8 cellular contexts compared by ENCODE assay signal in genomic region chr10:5812283-5813090, GRCh38. TPM values are rescaled to one million over a fixed set of nuclear protein-coding genes. Genes with fewer than 3 reads are reported as not detected.
DNase-seq lines count a peak whose midpoint lies in the region; ATAC-seq and TF ChIP-seq lines count a peak whose summit lies in the region.

No MANE protein-coding gene starts in this region.

- H3K36me3 ChIP-seq in OCI-LY7 (ENCODE audit: insufficient read depth, low read length) (peaks cover 54% of the 10 kb centered on the region), osteoblast (ENCODE audit: insufficient read depth, low read length) (no peaks in the 10 kb centered on the region), urinary bladder (ENCODE audit: insufficient read depth) (no peaks in the 10 kb centered on the region)

- H3K9me2 ChIP-seq in OCI-LY7 (ENCODE audit: insufficient read depth, low read length) = no peaks in the 10 kb centered on the region

- H3K27me3 Mint-ChIP-seq in activated naive CD4-positive, alpha-beta T cell treated with anti-CD3 and anti-CD28 coated beads for 36 hours (ENCODE audit: low read depth) = no peaks in the 10 kb centered on the region
- H3K27me3 Mint-ChIP-seq in glutamatergic neuron (ENCODE audit: unreplicated experiment) = peaks cover 4% of the 10 kb centered on the region

- no peaks in the 10 kb centered on the region for H3K27me3 ChIP-seq in osteoblast (ENCODE audit: insufficient read depth, low read length)

- no peaks in the 10 kb centered on the region for H3K9me3 Mint-ChIP-seq in activated naive CD4-positive, alpha-beta T cell treated with anti-CD3 and anti-CD28 coated beads for 36 hours
- peaks cover 5% of the 10 kb centered on the region for H3K9me3 Mint-ChIP-seq in glutamatergic neuron (ENCODE audit: unreplicated experiment)

- H3K79me2 ChIP-seq in OCI-LY7 (ENCODE audit: insufficient read depth, low read depth, low read length) = peaks cover 74% of the 10 kb centered on the region
- H3K79me2 ChIP-seq in osteoblast (ENCODE audit: insufficient read depth, low read length) = peaks cover 65% of the 10 kb centered on the region

- H3K36me3 Mint-ChIP-seq in activated naive CD4-positive, alpha-beta T cell treated with anti-CD3 and anti-CD28 coated beads for 36 hours (ENCODE audit: low read depth) = peaks cover 19% of the 10 kb centered on the region
- no peaks in the 10 kb centered on the region for H3K36me3 Mint-ChIP-seq in glutamatergic neuron (ENCODE audit: unreplicated experiment)

- CTCF ChIA-PET in OCI-LY7 (lab: Charles Lee; ENCODE audit: unreplicated experiment) = no interaction called here
- CTCF ChIA-PET in activated naive CD4-positive, alpha-beta T cell treated with anti-CD3 and anti-CD28 coated beads for 36 hours (lab: Charles Lee) = interaction anchor here (0.7 to 1.3 kb wide), 2 partner anchors 31 to 366 kb away, joined by 3 to 5 read pairs; no protein-coding TSS in a partner anchor

- ATAC-seq in HG02885 (IDR thresholded peaks at IDR 0.05; ENCODE audit: poor library complexity, unreplicated experiment) = peak; percentile 24

- peaks cover 71% of the 10 kb centered on the region for H3K4me1 Mint-ChIP-seq in activated naive CD4-positive, alpha-beta T cell treated with anti-CD3 and anti-CD28 coated beads for 36 hours (ENCODE audit: low read depth)
- H3K4me1 Mint-ChIP-seq in glutamatergic neuron (ENCODE audit: low read depth, unreplicated experiment) = peaks cover 19% of the 10 kb centered on the region

- TF ChIP-seq CTCF in OCI-LY7 (conservative IDR thresholded peaks at IDR 0.05; ENCODE audit: low read length) (no peak), glutamatergic neuron (IDR thresholded peaks at IDR 0.05; ENCODE audit: partially characterized antibody, unreplicated experiment) (no peak), osteoblast (IDR thresholded peaks at IDR 0.05; ENCODE audit: extremely low read depth, low read depth, low read length) (no peak)

- H3K9me3 ChIP-seq in OCI-LY7 (ENCODE audit: low read length) (no peaks in the 10 kb centered on the region), osteoblast (ENCODE audit: low read depth, low read length) (no peaks in the 10 kb centered on the region)

- H4K20me1 ChIP-seq in OCI-LY7 (ENCODE audit: insufficient read depth, low read length) (peaks cover 36% of the 10 kb centered on the region), osteoblast (ENCODE audit: insufficient read depth, low read length) (peaks cover 48% of the 10 kb centered on the region)

- DNase-seq in NCI-H1417 (lab: John Stamatoyannopoulos, UW) (peak; percentile 11 to 67 (median 67)), NCI-H1417 treated with DMSO at 0.1 percent for 48 hours (lab: John Stamatoyannopoulos, UW) (no peak), OCI-LY7 (ENCODE audit: low spot score) (peak; percentile 72), glutamatergic neuron (peak; percentile 59), osteoblast (ENCODE audit: insufficient read length, low spot score, missing footprints) (no peak)
- peak; percentile 43 for DNase-seq in activated naive CD4-positive, alpha-beta T cell treated with anti-CD3 and anti-CD28 coated beads for 36 hours

- intact Hi-C loops in OCI-LY7 (cut with micrococcal nuclease; ENCODE audit: unreplicated experiment) = loop anchor here (2.0 to 10.0 kb wide), 6 partner anchors 40 to 272 kb away; partner anchors contain the start of genes ANKRD16, RBM17 and TASOR2
- intact Hi-C loops in activated naive CD4-positive, alpha-beta T cell treated with anti-CD3 and anti-CD28 coated beads for 36 hours (cut with micrococcal nuclease) = loop anchor here (1.0 to 10.0 kb wide), 12 partner anchors 35 to 985 kb away; partner anchors contain the start of genes AKR1E2, FBH1, RBM17 and TASOR2

- peak overlapping the region; percentile 84 for H3K4me3 Mint-ChIP-seq in activated naive CD4-positive, alpha-beta T cell treated with anti-CD3 and anti-CD28 coated beads for 36 hours
- H3K4me3 Mint-ChIP-seq in glutamatergic neuron (ENCODE audit: unreplicated experiment) = peak overlapping the region; percentile 93

- H3K4me3 ChIP-seq in OCI-LY7 (ENCODE audit: low read depth, low read length, poor library complexity, severe bottlenecking) (peak overlapping the region; percentile 94), osteoblast (ENCODE audit: insufficient read depth, low read length) (peak overlapping the region; percentile 98), urinary bladder (ENCODE audit: low read depth, low read length) (peak overlapping the region; percentile 95)

- H3K4me2 ChIP-seq in OCI-LY7 (ENCODE audit: low read length) (peak overlapping the region; percentile 94), osteoblast (ENCODE audit: insufficient read depth, low read length) (peak overlapping the region; percentile 90)

- peak overlapping the region; percentile 76 for H3K27ac Mint-ChIP-seq in activated naive CD4-positive, alpha-beta T cell treated with anti-CD3 and anti-CD28 coated beads for 36 hours
- peak overlapping the region; percentile 95 for H3K27ac Mint-ChIP-seq in glutamatergic neuron (ENCODE audit: unreplicated experiment)

- H2AFZ ChIP-seq in OCI-LY7 (ENCODE audit: low read length) = no peak overlapping the region
- H2AFZ ChIP-seq in osteoblast (ENCODE audit: low read length) = peak overlapping the region; percentile 5

- POLR2A ChIA-PET in OCI-LY7 (lab: Charles Lee) = interaction anchor here (0.6 to 7.9 kb wide), 6 partner anchors 30 to 144 kb away, joined by 3 to 144 read pairs (median 5); no protein-coding TSS in a partner anchor

- H3K4me1 ChIP-seq in OCI-LY7 (ENCODE audit: insufficient read depth, low read length, poor library complexity, severe bottlenecking) (peaks cover 68% of the 10 kb centered on the region), osteoblast (ENCODE audit: insufficient read depth, low read length) (peaks cover 36% of the 10 kb centered on the region), urinary bladder (ENCODE audit: insufficient read depth) (no peaks in the 10 kb centered on the region)

- BruUV-seq in OCI-LY7 (replicated peaks; lab: Mats Ljungman, UMichigan) = no TSS peak

- under 1% methylated on average over 49 of the region's 49 CpGs for WGBS in urinary bladder

- H3K27ac ChIP-seq in OCI-LY7 (ENCODE audit: low read depth, low read length, poor library complexity, severe bottlenecking) = peak overlapping the region; percentile 85
- H3K27ac ChIP-seq in osteoblast (ENCODE audit: low read depth, low read length) = peak overlapping the region; percentile 88
- H3K27ac ChIP-seq in urinary bladder (ENCODE audit: low read depth) = peak overlapping the region; percentile 98

RNA-seq across cellular contexts. Expression of gene GDI2, which starts 0.7 kb away (rescaled TPM):
- total RNA-seq in OCI-LY7 (2014; rRNA removed; shearing (Covaris generic)) = 265 and 270 TPM in 2 replicates
- total RNA-seq in OCI-LY7 (2022) (271 and 292 TPM in 2 replicates), glutamatergic neuron (ENCODE audit: unreplicated experiment) (294 TPM), osteoblast (684 and 730 TPM in 2 replicates), urinary bladder (385 TPM)
- total RNA-seq in activated naive CD4-positive, alpha-beta T cell treated with anti-CD3 and anti-CD28 coated beads for 36 hours = 100 to 1,000 TPM; 277 to 288 TPM
- polyA plus RNA-seq in urinary bladder = 140 TPM

Comparison
In these comparisons a context has a peak if more than half of its experiments do, and no peak if none do; other contexts are left out.
1. DNase-seq: peak in NCI-H1417 (3 of 3), OCI-LY7 (single experiment), activated naive CD4-positive, alpha-beta T cell treated with anti-CD3 and anti-CD28 coated beads for 36 hours (single experiment) and glutamatergic neuron (single experiment); none in NCI-H1417 treated with DMSO at 0.1 percent for 48 hours (single experiment) and osteoblast (single experiment).
2. Peak in every context shown above with its lines, with median percentiles within 50 percentile points of each other: H3K27ac ChIP-seq and H3K4me3 ChIP-seq.